1 cellular context compared by ENCODE assay signal in the genomic region with DNA sequence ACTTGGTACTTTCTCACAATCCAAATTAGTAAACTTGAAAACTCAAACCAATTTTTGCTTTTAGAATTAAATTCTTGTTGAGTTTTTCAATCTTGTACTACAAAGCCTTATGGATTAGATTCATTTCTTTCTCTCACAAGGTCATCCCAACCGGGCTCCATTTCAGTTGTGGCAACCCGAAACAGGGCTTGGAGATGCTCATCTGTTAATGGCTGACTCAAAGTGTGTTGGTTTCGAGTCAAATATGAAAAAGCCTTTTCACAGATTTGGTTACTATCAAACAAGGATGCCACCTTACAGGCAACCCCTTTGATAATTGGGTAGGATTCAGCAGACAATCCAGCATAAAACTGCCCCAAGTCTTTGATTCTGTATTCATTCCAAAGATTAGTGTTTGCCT.
TF ChIP-seq lines count a peak whose summit lies in the region.

No MANE protein-coding gene starts in this region.

TF ChIP-seq in GM12878, 131 proteins besides CTCF, POLR2A, EP300 and RAD21 (continued from another document):
- TF ChIP-seq, protein P1, sequence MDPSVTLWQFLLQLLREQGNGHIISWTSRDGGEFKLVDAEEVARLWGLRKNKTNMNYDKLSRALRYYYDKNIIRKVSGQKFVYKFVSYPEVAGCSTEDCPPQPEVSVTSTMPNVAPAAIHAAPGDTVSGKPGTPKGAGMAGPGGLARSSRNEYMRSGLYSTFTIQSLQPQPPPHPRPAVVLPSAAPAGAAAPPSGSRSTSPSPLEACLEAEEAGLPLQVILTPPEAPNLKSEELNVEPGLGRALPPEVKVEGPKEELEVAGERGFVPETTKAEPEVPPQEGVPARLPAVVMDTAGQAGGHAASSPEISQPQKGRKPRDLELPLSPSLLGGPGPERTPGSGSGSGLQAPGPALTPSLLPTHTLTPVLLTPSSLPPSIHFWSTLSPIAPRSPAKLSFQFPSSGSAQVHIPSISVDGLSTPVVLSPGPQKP (IDR thresholded peaks at IDR 0.05; ENCODE audit: low read depth, low read length), result no peak
- TF ChIP-seq RUNX3 (IDR thresholded peaks at IDR 0.05; ENCODE audit: low read length), result peak; percentile 43
- no peak for TF ChIP-seq PAX8 (IDR thresholded peaks at IDR 0.05)
- TF ChIP-seq, protein P2, sequence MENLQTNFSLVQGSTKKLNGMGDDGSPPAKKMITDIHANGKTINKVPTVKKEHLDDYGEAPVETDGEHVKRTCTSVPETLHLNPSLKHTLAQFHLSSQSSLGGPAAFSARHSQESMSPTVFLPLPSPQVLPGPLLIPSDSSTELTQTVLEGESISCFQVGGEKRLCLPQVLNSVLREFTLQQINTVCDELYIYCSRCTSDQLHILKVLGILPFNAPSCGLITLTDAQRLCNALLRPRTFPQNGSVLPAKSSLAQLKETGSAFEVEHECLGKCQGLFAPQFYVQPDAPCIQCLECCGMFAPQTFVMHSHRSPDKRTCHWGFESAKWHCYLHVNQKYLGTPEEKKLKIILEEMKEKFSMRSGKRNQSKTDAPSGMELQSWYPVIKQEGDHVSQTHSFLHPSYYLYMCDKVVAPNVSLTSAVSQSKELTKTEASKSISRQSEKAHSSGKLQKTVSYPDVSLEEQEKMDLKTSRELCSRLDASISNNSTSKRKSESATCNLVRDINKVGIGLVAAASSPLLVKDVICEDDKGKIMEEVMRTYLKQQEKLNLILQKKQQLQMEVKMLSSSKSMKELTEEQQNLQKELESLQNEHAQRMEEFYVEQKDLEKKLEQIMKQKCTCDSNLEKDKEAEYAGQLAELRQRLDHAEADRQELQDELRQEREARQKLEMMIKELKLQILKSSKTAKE (IDR thresholded peaks at IDR 0.05; ENCODE audit: low read depth, poor library complexity, severe bottlenecking), result peak; percentile 16
- no peak for TF ChIP-seq ATF7 (IDR thresholded peaks at IDR 0.05; ENCODE audit: low read depth)
- TF ChIP-seq SRF (IDR thresholded peaks at IDR 0.05; ENCODE audit: low read depth in 2 of 2, low read length in 2 of 2), result no peak
- peak; percentile 61; the same call in 1 of the 2 replicates for TF ChIP-seq NFIC (IDR thresholded peaks at IDR 0.05; ENCODE audit: low read depth, low read length)
- TF ChIP-seq, protein P3, sequence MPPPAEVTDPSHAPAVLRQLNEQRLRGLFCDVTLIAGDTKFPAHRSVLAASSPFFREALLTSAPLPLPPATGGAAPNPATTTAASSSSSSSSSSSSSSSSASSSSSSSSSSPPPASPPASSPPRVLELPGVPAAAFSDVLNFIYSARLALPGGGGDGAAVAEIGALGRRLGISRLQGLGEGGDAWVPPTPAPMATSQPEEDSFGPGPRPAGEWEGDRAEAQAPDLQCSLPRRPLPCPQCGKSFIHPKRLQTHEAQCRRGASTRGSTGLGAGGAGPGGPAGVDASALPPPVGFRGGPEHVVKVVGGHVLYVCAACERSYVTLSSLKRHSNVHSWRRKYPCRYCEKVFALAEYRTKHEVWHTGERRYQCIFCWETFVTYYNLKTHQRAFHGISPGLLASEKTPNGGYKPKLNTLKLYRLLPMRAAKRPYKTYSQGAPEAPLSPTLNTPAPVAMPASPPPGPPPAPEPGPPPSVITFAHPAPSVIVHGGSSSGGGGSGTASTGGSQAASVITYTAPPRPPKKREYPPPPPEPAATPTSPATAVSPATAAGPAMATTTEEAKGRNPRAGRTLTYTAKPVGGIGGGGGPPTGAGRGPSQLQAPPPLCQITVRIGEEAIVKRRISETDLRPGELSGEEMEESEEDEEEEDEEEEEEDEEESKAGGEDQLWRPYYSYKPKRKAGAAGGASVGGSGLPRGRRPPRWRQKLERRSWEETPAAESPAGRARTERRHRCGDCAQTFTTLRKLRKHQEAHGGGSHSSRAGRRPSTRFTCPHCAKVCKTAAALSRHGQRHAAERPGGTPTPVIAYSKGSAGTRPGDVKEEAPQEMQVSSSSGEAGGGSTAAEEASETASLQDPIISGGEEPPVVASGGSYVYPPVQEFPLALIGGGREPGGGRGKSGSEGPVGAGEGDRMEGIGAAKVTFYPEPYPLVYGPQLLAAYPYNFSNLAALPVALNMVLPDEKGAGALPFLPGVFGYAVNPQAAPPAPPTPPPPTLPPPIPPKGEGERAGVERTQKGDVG (CRISPR knock-in tag; IDR thresholded peaks at IDR 0.05), result no peak
- TF ChIP-seq, protein P4, sequence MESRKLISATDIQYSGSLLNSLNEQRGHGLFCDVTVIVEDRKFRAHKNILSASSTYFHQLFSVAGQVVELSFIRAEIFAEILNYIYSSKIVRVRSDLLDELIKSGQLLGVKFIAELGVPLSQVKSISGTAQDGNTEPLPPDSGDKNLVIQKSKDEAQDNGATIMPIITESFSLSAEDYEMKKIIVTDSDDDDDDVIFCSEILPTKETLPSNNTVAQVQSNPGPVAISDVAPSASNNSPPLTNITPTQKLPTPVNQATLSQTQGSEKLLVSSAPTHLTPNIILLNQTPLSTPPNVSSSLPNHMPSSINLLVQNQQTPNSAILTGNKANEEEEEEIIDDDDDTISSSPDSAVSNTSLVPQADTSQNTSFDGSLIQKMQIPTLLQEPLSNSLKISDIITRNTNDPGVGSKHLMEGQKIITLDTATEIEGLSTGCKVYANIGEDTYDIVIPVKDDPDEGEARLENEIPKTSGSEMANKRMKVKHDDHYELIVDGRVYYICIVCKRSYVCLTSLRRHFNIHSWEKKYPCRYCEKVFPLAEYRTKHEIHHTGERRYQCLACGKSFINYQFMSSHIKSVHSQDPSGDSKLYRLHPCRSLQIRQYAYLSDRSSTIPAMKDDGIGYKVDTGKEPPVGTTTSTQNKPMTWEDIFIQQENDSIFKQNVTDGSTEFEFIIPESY (IDR thresholded peaks at IDR 0.05), result no peak
- TF ChIP-seq ZBED1 (IDR thresholded peaks at IDR 0.05; ENCODE audit: borderline replicate concordance), result no peak
- TF ChIP-seq YY1 (IDR thresholded peaks at IDR 0.05; ENCODE audit: low read depth, low read length), result peak; percentile 94
- TF ChIP-seq PML (IDR thresholded peaks at IDR 0.05; ENCODE audit: low read length), result no peak
- no peak for TF ChIP-seq NBN (IDR thresholded peaks at IDR 0.05)
- peak; percentile 57; the same call in 1 of the 2 replicates for TF ChIP-seq IRF4 (IDR thresholded peaks at IDR 0.05; ENCODE audit: low read depth, low read length)
- no peak for TF ChIP-seq ZNF207 (IDR thresholded peaks at IDR 0.05; ENCODE audit: borderline replicate concordance)
- TF ChIP-seq BCL11A (IDR thresholded peaks at IDR 0.05; ENCODE audit: low read depth, low read length), result 0 out of 2 replicates have a peak, but pooled peaks have one; percentile 21
- TF ChIP-seq, protein P5, sequence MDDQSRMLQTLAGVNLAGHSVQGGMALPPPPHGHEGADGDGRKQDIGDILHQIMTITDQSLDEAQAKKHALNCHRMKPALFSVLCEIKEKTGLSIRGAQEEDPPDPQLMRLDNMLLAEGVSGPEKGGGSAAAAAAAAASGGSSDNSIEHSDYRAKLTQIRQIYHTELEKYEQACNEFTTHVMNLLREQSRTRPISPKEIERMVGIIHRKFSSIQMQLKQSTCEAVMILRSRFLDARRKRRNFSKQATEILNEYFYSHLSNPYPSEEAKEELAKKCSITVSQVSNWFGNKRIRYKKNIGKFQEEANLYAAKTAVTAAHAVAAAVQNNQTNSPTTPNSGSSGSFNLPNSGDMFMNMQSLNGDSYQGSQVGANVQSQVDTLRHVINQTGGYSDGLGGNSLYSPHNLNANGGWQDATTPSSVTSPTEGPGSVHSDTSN (IDR thresholded peaks at IDR 0.05; ENCODE audit: insufficient replicate concordance, low read depth, low read length), result no peak
- no peak for TF ChIP-seq KLF5 (IDR thresholded peaks at IDR 0.05; ENCODE audit: partially characterized antibody)
- no peak for TF ChIP-seq NRF1 (conservative IDR thresholded peaks at IDR 0.05; ENCODE audit: low read depth, low read length)
- TF ChIP-seq CREM (IDR thresholded peaks at IDR 0.05; ENCODE audit: low read depth), result no peak
- TF ChIP-seq CEBPB (IDR thresholded peaks at IDR 0.05; ENCODE audit: borderline replicate concordance in 1 of 2, low read depth in 2 of 2, low read length in 2 of 2), result no peak
- no peak for TF ChIP-seq SUPT20H (IDR thresholded peaks at IDR 0.05; ENCODE audit: borderline replicate concordance, control insufficient read depth, low read depth, low read length)
- TF ChIP-seq, protein P6, sequence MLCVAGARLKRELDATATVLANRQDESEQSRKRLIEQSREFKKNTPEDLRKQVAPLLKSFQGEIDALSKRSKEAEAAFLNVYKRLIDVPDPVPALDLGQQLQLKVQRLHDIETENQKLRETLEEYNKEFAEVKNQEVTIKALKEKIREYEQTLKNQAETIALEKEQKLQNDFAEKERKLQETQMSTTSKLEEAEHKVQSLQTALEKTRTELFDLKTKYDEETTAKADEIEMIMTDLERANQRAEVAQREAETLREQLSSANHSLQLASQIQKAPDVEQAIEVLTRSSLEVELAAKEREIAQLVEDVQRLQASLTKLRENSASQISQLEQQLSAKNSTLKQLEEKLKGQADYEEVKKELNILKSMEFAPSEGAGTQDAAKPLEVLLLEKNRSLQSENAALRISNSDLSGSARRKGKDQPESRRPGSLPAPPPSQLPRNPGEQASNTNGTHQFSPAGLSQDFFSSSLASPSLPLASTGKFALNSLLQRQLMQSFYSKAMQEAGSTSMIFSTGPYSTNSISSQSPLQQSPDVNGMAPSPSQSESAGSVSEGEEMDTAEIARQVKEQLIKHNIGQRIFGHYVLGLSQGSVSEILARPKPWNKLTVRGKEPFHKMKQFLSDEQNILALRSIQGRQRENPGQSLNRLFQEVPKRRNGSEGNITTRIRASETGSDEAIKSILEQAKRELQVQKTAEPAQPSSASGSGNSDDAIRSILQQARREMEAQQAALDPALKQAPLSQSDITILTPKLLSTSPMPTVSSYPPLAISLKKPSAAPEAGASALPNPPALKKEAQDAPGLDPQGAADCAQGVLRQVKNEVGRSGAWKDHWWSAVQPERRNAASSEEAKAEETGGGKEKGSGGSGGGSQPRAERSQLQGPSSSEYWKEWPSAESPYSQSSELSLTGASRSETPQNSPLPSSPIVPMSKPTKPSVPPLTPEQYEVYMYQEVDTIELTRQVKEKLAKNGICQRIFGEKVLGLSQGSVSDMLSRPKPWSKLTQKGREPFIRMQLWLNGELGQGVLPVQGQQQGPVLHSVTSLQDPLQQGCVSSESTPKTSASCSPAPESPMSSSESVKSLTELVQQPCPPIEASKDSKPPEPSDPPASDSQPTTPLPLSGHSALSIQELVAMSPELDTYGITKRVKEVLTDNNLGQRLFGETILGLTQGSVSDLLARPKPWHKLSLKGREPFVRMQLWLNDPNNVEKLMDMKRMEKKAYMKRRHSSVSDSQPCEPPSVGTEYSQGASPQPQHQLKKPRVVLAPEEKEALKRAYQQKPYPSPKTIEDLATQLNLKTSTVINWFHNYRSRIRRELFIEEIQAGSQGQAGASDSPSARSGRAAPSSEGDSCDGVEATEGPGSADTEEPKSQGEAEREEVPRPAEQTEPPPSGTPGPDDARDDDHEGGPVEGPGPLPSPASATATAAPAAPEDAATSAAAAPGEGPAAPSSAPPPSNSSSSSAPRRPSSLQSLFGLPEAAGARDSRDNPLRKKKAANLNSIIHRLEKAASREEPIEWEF (IDR thresholded peaks at IDR 0.05; ENCODE audit: insufficient replicate concordance, low read depth, low read length), result no peak
- TF ChIP-seq SMAD5 (IDR thresholded peaks at IDR 0.05; ENCODE audit: low read depth), result no peak
- TF ChIP-seq LARP7 (IDR thresholded peaks at IDR 0.05), result no peak
- TF ChIP-seq, protein P7, sequence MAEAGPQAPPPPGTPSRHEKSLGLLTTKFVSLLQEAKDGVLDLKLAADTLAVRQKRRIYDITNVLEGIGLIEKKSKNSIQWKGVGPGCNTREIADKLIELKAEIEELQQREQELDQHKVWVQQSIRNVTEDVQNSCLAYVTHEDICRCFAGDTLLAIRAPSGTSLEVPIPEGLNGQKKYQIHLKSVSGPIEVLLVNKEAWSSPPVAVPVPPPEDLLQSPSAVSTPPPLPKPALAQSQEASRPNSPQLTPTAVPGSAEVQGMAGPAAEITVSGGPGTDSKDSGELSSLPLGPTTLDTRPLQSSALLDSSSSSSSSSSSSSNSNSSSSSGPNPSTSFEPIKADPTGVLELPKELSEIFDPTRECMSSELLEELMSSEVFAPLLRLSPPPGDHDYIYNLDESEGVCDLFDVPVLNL (IDR thresholded peaks at IDR 0.05; ENCODE audit: low read depth, low read length), result no peak
- TF ChIP-seq DPF2 (IDR thresholded peaks at IDR 0.05), result 0 out of 2 replicates have a peak, but pooled peaks have one; percentile 26
- TF ChIP-seq POLR2AphosphoS5 (IDR thresholded peaks at IDR 0.05; ENCODE audit: low read length), result peak; percentile 40; the same call in 1 of the 2 replicates
- TF ChIP-seq, protein P8, sequence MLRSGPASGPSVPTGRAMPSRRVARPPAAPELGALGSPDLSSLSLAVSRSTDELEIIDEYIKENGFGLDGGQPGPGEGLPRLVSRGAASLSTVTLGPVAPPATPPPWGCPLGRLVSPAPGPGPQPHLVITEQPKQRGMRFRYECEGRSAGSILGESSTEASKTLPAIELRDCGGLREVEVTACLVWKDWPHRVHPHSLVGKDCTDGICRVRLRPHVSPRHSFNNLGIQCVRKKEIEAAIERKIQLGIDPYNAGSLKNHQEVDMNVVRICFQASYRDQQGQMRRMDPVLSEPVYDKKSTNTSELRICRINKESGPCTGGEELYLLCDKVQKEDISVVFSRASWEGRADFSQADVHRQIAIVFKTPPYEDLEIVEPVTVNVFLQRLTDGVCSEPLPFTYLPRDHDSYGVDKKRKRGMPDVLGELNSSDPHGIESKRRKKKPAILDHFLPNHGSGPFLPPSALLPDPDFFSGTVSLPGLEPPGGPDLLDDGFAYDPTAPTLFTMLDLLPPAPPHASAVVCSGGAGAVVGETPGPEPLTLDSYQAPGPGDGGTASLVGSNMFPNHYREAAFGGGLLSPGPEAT (IDR thresholded peaks at IDR 0.05; ENCODE audit: low read depth), result 0 out of 2 replicates have a peak, but pooled peaks have one; percentile 18
- TF ChIP-seq ZNF217 (IDR thresholded peaks at IDR 0.05), result no peak
- TF ChIP-seq TCF7 (IDR thresholded peaks at IDR 0.05; ENCODE audit: borderline replicate concordance), result peak; percentile 56; the same call in 1 of the 2 replicates
